In genomic region chr12:132138941-132139871, GRCh38 we compare ENCODE assay signal across 15 cellular contexts.
"Had no signal": no experiment of that assay in that cellular context is flagged by ENCODE, and none has a peak within 500 bp of the region (broad histone marks: within the 10 kb centered on the region; RNA-seq: fewer than 3 reads in every experiment).

No MANE protein-coding gene starts in this region.

- H3K4me3 Mint-ChIP-seq: activated CD4-positive, alpha-beta T cell treated with anti-CD3 and anti-CD28 coated beads for 36 hours; activated CD8-positive, alpha-beta T cell treated with anti-CD3 and anti-CD28 coated beads for 36 hours; activated naive CD8-positive, alpha-beta T cell; dendritic cell treated with granulocyte-macrophage colony-stimulating factor and Interleukin-4, amounts not matched to agents 40 ng/mL and 50 ng/mL, for 4 days; neural progenitor cell had no signal

- H3K4me1 ChIP-seq: foreskin keratinocyte had no signal

- H3K4me3 ChIP-seq: neural progenitor cell, ovary, sigmoid colon, spleen, thoracic aorta had no signal

- H3K9me3 ChIP-seq: ovary, sigmoid colon, spleen, thoracic aorta had no signal

- H3K27ac ChIP-seq: foreskin keratinocyte, neural progenitor cell, ovary, sigmoid colon, spleen, thoracic aorta, WERI-Rb-1 had no signal

- H3K36me3 ChIP-seq: neural progenitor cell, ovary had no signal

- H2AFZ ChIP-seq: neural progenitor cell had no signal

- H3K9me3 Mint-ChIP-seq: activated CD8-positive, alpha-beta T cell treated with anti-CD3 and anti-CD28 coated beads for 36 hours; dendritic cell treated with granulocyte-macrophage colony-stimulating factor and Interleukin-4, amounts not matched to agents 40 ng/mL and 50 ng/mL, for 4 days; neural progenitor cell had no signal

- DNase-seq: activated CD4-positive, alpha-beta T cell treated with anti-CD3 and anti-CD28 coated beads for 36 hours; activated CD8-positive, alpha-beta T cell treated with anti-CD3 and anti-CD28 coated beads for 36 hours; anterior cingulate cortex; effector memory CD4-positive, alpha-beta T cell; foreskin keratinocyte; sigmoid colon; spleen; T-helper 1 cell; WERI-Rb-1 had no signal

- ATAC-seq: activated CD4-positive, alpha-beta T cell treated with anti-CD3 and anti-CD28 coated beads for 36 hours; activated CD8-positive, alpha-beta T cell treated with anti-CD3 and anti-CD28 coated beads for 36 hours; foreskin keratinocyte; SK-N-SH treated with all-trans-retinoic acid at 6 μM for 48 hours had no signal

- H3K27ac Mint-ChIP-seq: activated CD4-positive, alpha-beta T cell treated with anti-CD3 and anti-CD28 coated beads for 36 hours; activated CD8-positive, alpha-beta T cell treated with anti-CD3 and anti-CD28 coated beads for 36 hours; activated naive CD8-positive, alpha-beta T cell; dendritic cell treated with granulocyte-macrophage colony-stimulating factor and Interleukin-4, amounts not matched to agents 40 ng/mL and 50 ng/mL, for 4 days; neural progenitor cell had no signal

- H3K27me3 Mint-ChIP-seq: activated CD4-positive, alpha-beta T cell treated with anti-CD3 and anti-CD28 coated beads for 36 hours; activated CD8-positive, alpha-beta T cell treated with anti-CD3 and anti-CD28 coated beads for 36 hours; activated naive CD8-positive, alpha-beta T cell; dendritic cell treated with granulocyte-macrophage colony-stimulating factor and Interleukin-4, amounts not matched to agents 40 ng/mL and 50 ng/mL, for 4 days had no signal

- H3K9ac ChIP-seq: neural progenitor cell had no signal

- H3K27me3 ChIP-seq: foreskin keratinocyte, neural progenitor cell, ovary, sigmoid colon, spleen had no signal

- H3K4me2 ChIP-seq: neural progenitor cell had no signal
